25 cellular contexts compared by ENCODE assay signal in the genomic region with DNA sequence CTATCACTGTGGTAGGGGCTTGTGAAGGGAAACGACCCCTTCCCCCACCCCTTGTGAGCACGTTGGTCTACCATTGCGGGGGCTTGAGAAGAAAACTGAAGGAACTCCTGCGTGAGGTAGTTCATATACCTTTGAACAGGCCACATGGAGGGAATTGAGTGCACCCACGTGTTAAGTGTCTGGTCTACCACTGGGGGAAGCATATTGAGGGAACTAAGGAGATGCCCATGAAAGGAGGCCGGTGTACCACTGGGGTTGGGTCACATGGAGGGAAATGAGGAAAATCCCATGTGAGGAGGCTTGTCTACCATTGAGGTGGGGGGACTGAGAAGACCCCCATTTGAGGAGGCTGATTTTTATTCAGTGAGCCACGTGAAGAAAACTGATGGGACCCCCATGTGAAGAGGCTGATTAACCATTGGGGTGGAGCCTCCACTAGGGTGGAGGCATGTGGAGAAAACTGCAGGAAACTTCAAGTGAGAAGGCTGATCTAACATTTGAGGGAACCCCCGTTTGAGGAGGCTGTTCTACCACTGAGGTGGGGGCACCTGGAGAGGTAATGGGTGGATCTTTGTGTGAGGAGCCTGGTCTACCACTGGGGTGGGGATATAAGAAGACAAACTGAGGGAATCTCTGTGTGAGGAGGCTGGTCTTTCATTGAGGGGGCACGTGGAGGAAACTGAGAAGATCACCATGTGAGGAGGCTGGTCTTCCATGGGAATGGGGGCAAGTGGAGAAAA.
A peak's percentile ranks its signal among the peaks of the same experiment; 100 is the strongest.
DNase-seq lines count a peak whose midpoint lies in the region; ATAC-seq, FAIRE-seq and TF ChIP-seq lines count a peak whose summit lies in the region.
"Had no signal": no experiment of that assay in that cellular context is flagged by ENCODE, and none has a peak within 500 bp of the region (broad histone marks: within the 10 kb centered on the region; RNA-seq: fewer than 3 reads in every experiment).

No MANE protein-coding gene starts in this region.

- no CpG with 5 or more reads among the region's 9 CpGs for WGBS in H9 (ENCODE audit: extremely low coverage, insufficient read length, low lambda C conversion rate)
- 66 to 77% (median 72%) methylated on average over 9 of the region's 9 CpGs for WGBS in spleen, 5 donors

- no peak overlapping the region for H3K4me3 Mint-ChIP-seq in H9
- H3K4me3 Mint-ChIP-seq: activated CD4-positive, alpha-beta T cell treated with anti-CD3 and anti-CD28 coated beads for 36 hours; GM23338; immature natural killer cell; neural progenitor cell; stimulated activated naive CD8-positive, alpha-beta T cell treated with anti-CD3 and anti-CD28 coated beads, Interleukin-15, Interleukin-2, amounts not matched to agents 100 ng/mL and 50 ng/mL, for 24 hours had no signal

- H3K79me1 ChIP-seq in H9 (ENCODE audit: insufficient read depth, low read depth, low read length, poor library complexity, severe bottlenecking): no peaks in the 10 kb centered on the region

- no peak overlapping the region for H2AFZ ChIP-seq in H9 (ENCODE audit: low read length)
- H2AFZ ChIP-seq: GM23338, hepatocyte, neural progenitor cell had no signal

- peak; percentile 20 for DNase-seq in activated CD8-positive, alpha-beta memory T cell treated with anti-CD3 and anti-CD28 coated beads, Interleukin-2, amount 50 U/mL, for 48 hours
- DNase-seq in activated CD8-positive, alpha-beta memory T cell treated with anti-CD3 and anti-CD28 coated beads, Interleukin-2, amount 50 U/mL, for 4 hours: no peak
- DNase-seq in H9 (peak; percentile 3), coronary artery (ENCODE audit: low spot score) (peak; percentile 53), spleen (peak; percentile 22), GM12891 (ENCODE audit: insufficient read length, low spot score) (no peak), NCI-H1417 treated with DMSO at 0.1 percent for 48 hours (lab: John Stamatoyannopoulos, UW) (no peak)
- DNase-seq: activated CD4-positive, alpha-beta T cell treated with anti-CD3 and anti-CD28 coated beads for 36 hours; C1 segment of cervical spinal cord; Calu3; central memory CD4-positive, alpha-beta T cell; foreskin melanocyte; immature natural killer cell; mucosa of descending colon; NCI-H1092 treated with DMSO at 0.1 percent for 48 hours; NCI-H2029 treated with DMSO at 0.1 percent for 48 hours; SHP77 treated with DMSO at 0.1 percent for 48 hours; SW 1271 had no signal

- peaks cover 40 to 53% of the 10 kb centered on the region in 2 experiments for H3K9me3 Mint-ChIP-seq in H9

- peaks cover 7 to 8% of the 10 kb centered on the region in 2 experiments for H3K4me1 Mint-ChIP-seq in H9
- H3K4me1 Mint-ChIP-seq: activated CD4-positive, alpha-beta T cell treated with anti-CD3 and anti-CD28 coated beads for 36 hours; immature natural killer cell; neural progenitor cell had no signal

- H3K36me3 Mint-ChIP-seq in H9 (ENCODE audit: insufficient read depth in 1 of 3, low read depth in 3 of 3): peaks cover 0 to 15% (median 5%) of the 10 kb centered on the region in 3 experiments; a peak in 2 of 7 replicates
- H3K36me3 Mint-ChIP-seq: neural progenitor cell had no signal

- H2AK5ac ChIP-seq in H9 (ENCODE audit: insufficient read length, low read length): no peak overlapping the region

- H3K27me3 ChIP-seq in H9 (ENCODE audit: insufficient read depth, low read length) (no peaks in the 10 kb centered on the region), spleen (replicated peaks in 1 of 7) (no peaks in the 10 kb centered on the region)
- H3K27me3 ChIP-seq: hepatocyte, neural progenitor cell, tibial nerve had no signal

- no peak overlapping the region for H3K9ac ChIP-seq in H9 (ENCODE audit: extremely low read depth, insufficient read length, low read length)
- H3K9ac ChIP-seq: neural progenitor cell had no signal

- no peak overlapping the region for H4K5ac ChIP-seq in H9 (ENCODE audit: insufficient read length, low read depth, low read length)

- H3K14ac ChIP-seq in H9 (ENCODE audit: insufficient read depth, low read length): no peak overlapping the region

- no peak overlapping the region for H3T11ph ChIP-seq in H9 (ENCODE audit: low read length)

- no peak overlapping the region for H4K91ac ChIP-seq in H9 (ENCODE audit: insufficient read length, low read depth, low read length)

- no peak overlapping the region for H2BK5ac ChIP-seq in H9 (ENCODE audit: insufficient read length, low read length)

- no peak overlapping the region for H3K18ac ChIP-seq in H9 (ENCODE audit: insufficient read length, low read depth, low read length)

- no peak overlapping the region for H3K27ac ChIP-seq in H9 (ENCODE audit: insufficient read length, low read depth, low read length)
- H3K27ac ChIP-seq in coronary artery: no peak overlapping the region
- H3K27ac ChIP-seq in spleen: no peak overlapping the region
- H3K27ac ChIP-seq: hepatocyte, neural progenitor cell, tibial nerve had no signal

- H3K9me3 ChIP-seq in H9 (ENCODE audit: control insufficient read depth, low read depth, low read length): peaks cover 6% of the 10 kb centered on the region
- H3K9me3 ChIP-seq in spleen: peaks cover 0 to 67% (median 0%) of the 10 kb centered on the region in 8 donors
- H3K9me3 ChIP-seq: mucosa of descending colon had no signal

- TF ChIP-seq POLR2A in spleen (IDR thresholded peaks at IDR 0.05): no peak
- no peak for TF ChIP-seq POLR2A in GM12891 (IDR thresholded peaks at IDR 0.05; ENCODE audit: low read depth, low read length)

- no peak for TF ChIP-seq CTCF in H9 (conservative IDR thresholded peaks at IDR 0.05)
- TF ChIP-seq CTCF in coronary artery (IDR thresholded peaks at IDR 0.05): no peak
- no peak for TF ChIP-seq CTCF in spleen (IDR thresholded peaks at IDR 0.05 in 8 of 11, conservative IDR thresholded peaks at IDR 0.05 in 3 of 11)

- no peak overlapping the region for H3K4me2 ChIP-seq in H9 (ENCODE audit: insufficient read depth, insufficient read length, low read length)
- H3K4me2 ChIP-seq: GM23338, hepatocyte, neural progenitor cell had no signal

- H3K79me2 ChIP-seq in H9 (ENCODE audit: insufficient read depth, low read length): no peaks in the 10 kb centered on the region
- H3K79me2 ChIP-seq: hepatocyte had no signal

- no peak for FAIRE-seq in GM12891 (lab: Jason Lieb, UNC)
- FAIRE-seq: HepG2 had no signal

- H3K23ac ChIP-seq in H9 (ENCODE audit: insufficient read length, low read depth, low read length): no peak overlapping the region

- H4K8ac ChIP-seq in H9 (replicated peaks; ENCODE audit: insufficient read length, low read depth, low read length): no peak overlapping the region

- H3K4ac ChIP-seq in H9 (ENCODE audit: low read depth, low read length): no peak overlapping the region

- ATAC-seq in GM18909 (IDR thresholded peaks at IDR 0.05; ENCODE audit: poor library complexity, unreplicated experiment): no peak
- ATAC-seq: activated CD4-positive, alpha-beta T cell treated with anti-CD3 and anti-CD28 coated beads for 36 hours; GM23338; HepG2; mucosa of descending colon had no signal

- H3K27me3 Mint-ChIP-seq in H9 (ENCODE audit: low read depth): peaks cover 60% of the 10 kb centered on the region

- no peaks in the 10 kb centered on the region for H3K4me1 ChIP-seq in H9 (ENCODE audit: insufficient read depth, low read length)
- no peaks in the 10 kb centered on the region for H3K4me1 ChIP-seq in spleen
- H3K4me1 ChIP-seq: neural progenitor cell, tibial nerve had no signal

- H2BK120ac ChIP-seq in H9 (ENCODE audit: low read depth, low read length, poor library complexity, severe bottlenecking): no peak overlapping the region

- intact Hi-C loops in spleen (cut with DNase I; ENCODE audit: low total_unique reads): no loop called here

- no peak overlapping the region for H2BK15ac ChIP-seq in H9 (ENCODE audit: low read depth, low read length)

- H3K4me3 ChIP-seq in coronary artery (no peak overlapping the region), spleen (no peak overlapping the region)
- H3K4me3 ChIP-seq: GM23338, hepatocyte, mucosa of descending colon, neural progenitor cell, tibial nerve had no signal

- no peak overlapping the region for H2BK12ac ChIP-seq in H9 (ENCODE audit: insufficient read length, low read depth, low read length)

- no peak overlapping the region for H3K27ac Mint-ChIP-seq in H9
- H3K27ac Mint-ChIP-seq: activated CD4-positive, alpha-beta T cell treated with anti-CD3 and anti-CD28 coated beads for 36 hours; GM23338; immature natural killer cell; stimulated activated naive CD8-positive, alpha-beta T cell treated with anti-CD3 and anti-CD28 coated beads, Interleukin-15, Interleukin-2, amounts not matched to agents 100 ng/mL and 50 ng/mL, for 24 hours had no signal

- no peaks in the 10 kb centered on the region for H3K36me3 ChIP-seq in spleen
- H3K36me3 ChIP-seq: neural progenitor cell, tibial nerve had no signal

- H3K23me2 ChIP-seq in H9 (ENCODE audit: insufficient read length, low read depth, low read length, poor library complexity, severe bottlenecking): no peaks in the 10 kb centered on the region

- H2BK20ac ChIP-seq in H9 (ENCODE audit: low read depth, low read length, poor library complexity, severe bottlenecking): no peak overlapping the region

- no peak overlapping the region for H3K56ac ChIP-seq in H9 (ENCODE audit: insufficient read length, low read depth, low read length)

- no peaks in the 10 kb centered on the region for H4K20me1 ChIP-seq in H9 (ENCODE audit: control insufficient read depth, insufficient read depth, insufficient read length)

TF ChIP-seq in GM12891, 5 proteins besides CTCF, POLR2A, EP300 and RAD21:
- TF ChIP-seq PAX5 (IDR thresholded peaks at IDR 0.05; ENCODE audit: insufficient read depth, low read length, severe bottlenecking) (no peak), POLR2AphosphoS5 (IDR thresholded peaks at IDR 0.05; ENCODE audit: low read depth, low read length) (no peak), POU2F2 (IDR thresholded peaks at IDR 0.05; ENCODE audit: low read depth, low read length) (no peak), SPI1 (IDR thresholded peaks at IDR 0.05; ENCODE audit: low read depth, low read length) (no peak)
TF ChIP-seq in GM12891: peak in this region for 0.

Comparison
In these comparisons a context has a peak if more than half of its experiments do, and no peak if none do; other contexts are left out.
1. DNase-seq: peak in activated CD8-positive, alpha-beta memory T cell treated with anti-CD3 and anti-CD28 coated beads, Interleukin-2, amount 50 U/mL, for 48 hours (single experiment), H9 (single experiment), coronary artery (single experiment) and spleen (single experiment); none in activated CD8-positive, alpha-beta memory T cell treated with anti-CD3 and anti-CD28 coated beads, Interleukin-2, amount 50 U/mL, for 4 hours (single experiment), GM12891 (single experiment) and NCI-H1417 treated with DMSO at 0.1 percent for 48 hours (single experiment).